In the genomic region with DNA sequence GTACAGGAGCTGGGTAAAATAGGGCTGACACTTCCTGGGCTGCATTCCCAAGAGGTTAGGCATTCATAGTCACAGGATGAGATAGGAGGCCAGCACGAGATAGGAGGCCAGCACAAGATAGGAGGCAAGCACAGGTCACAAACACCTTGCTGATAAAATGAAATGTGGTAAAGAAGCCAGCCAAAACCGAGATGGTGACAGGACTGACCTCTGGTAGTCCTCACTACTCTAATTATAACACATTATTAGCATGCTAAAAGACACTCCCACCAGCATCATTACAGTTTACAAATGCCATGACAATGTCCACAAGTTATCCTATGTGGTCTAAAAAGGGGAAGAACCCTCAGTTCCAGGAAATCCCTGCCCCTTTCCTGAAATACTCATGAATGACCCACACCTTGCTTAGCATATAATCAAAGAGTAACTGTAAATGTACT, we compare ENCODE assay signal across 1 cellular context.
TF ChIP-seq lines count a peak whose summit lies in the region.

No MANE protein-coding gene starts in this region.

TF ChIP-seq in K562, 482 proteins besides CTCF, POLR2A, EP300 and RAD21 (continued from another document):
- TF ChIP-seq SMAD4 (CRISPR knock-in tag; conservative IDR thresholded peaks at IDR 0.05) (0 out of 2 replicates have a peak, but pooled peaks have one; percentile 17), CBFA2T3 (IDR thresholded peaks at IDR 0.05) (0 out of 2 replicates have a peak, but pooled peaks have one; percentile 15), CLOCK (CRISPR knock-in tag; IDR thresholded peaks at IDR 0.05; ENCODE audit: borderline replicate concordance) (no peak), KHSRP (IDR thresholded peaks at IDR 0.05) (no peak), ZZZ3 (IDR thresholded peaks at IDR 0.05) (no peak), SMAD3 (CRISPR knock-in tag; conservative IDR thresholded peaks at IDR 0.05) (no peak), HIVEP1 (CRISPR knock-in tag; IDR thresholded peaks at IDR 0.05) (no peak), MEIS2 (IDR thresholded peaks at IDR 0.05; ENCODE audit: partially characterized antibody) (peak; percentile 33), BHLHE40 (IDR thresholded peaks at IDR 0.05; ENCODE audit: low read length) (peak; percentile 67; the same call in 1 of the 2 replicates), JUND (IDR thresholded peaks at IDR 0.05; ENCODE audit: borderline replicate concordance, low read depth, low read length) (0 out of 2 replicates have a peak, but pooled peaks have one; percentile 3), JUND (tag; IDR thresholded peaks at IDR 0.05; ENCODE audit: borderline replicate concordance, low read depth, low read length) (no peak), RBM22 (IDR thresholded peaks at IDR 0.05; ENCODE audit: low read depth, low read length, poor library complexity, severe bottlenecking) (no peak), ZEB2 (IDR thresholded peaks at IDR 0.05) (peak; percentile 89), ESRRA (IDR thresholded peaks at IDR 0.05; ENCODE audit: borderline replicate concordance, low read depth) (peak; percentile 52; the same call in 1 of the 2 replicates), STAT5A (IDR thresholded peaks at IDR 0.05; ENCODE audit: borderline replicate concordance, low read length) (peak; percentile 70), GTF2A2 (tag; IDR thresholded peaks at IDR 0.05) (no peak)
- TF ChIP-seq, protein P1, sequence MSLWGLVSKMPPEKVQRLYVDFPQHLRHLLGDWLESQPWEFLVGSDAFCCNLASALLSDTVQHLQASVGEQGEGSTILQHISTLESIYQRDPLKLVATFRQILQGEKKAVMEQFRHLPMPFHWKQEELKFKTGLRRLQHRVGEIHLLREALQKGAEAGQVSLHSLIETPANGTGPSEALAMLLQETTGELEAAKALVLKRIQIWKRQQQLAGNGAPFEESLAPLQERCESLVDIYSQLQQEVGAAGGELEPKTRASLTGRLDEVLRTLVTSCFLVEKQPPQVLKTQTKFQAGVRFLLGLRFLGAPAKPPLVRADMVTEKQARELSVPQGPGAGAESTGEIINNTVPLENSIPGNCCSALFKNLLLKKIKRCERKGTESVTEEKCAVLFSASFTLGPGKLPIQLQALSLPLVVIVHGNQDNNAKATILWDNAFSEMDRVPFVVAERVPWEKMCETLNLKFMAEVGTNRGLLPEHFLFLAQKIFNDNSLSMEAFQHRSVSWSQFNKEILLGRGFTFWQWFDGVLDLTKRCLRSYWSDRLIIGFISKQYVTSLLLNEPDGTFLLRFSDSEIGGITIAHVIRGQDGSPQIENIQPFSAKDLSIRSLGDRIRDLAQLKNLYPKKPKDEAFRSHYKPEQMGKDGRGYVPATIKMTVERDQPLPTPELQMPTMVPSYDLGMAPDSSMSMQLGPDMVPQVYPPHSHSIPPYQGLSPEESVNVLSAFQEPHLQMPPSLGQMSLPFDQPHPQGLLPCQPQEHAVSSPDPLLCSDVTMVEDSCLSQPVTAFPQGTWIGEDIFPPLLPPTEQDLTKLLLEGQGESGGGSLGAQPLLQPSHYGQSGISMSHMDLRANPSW (CRISPR knock-in tag; IDR thresholded peaks at IDR 0.05): no peak
- TF ChIP-seq, protein P2, sequence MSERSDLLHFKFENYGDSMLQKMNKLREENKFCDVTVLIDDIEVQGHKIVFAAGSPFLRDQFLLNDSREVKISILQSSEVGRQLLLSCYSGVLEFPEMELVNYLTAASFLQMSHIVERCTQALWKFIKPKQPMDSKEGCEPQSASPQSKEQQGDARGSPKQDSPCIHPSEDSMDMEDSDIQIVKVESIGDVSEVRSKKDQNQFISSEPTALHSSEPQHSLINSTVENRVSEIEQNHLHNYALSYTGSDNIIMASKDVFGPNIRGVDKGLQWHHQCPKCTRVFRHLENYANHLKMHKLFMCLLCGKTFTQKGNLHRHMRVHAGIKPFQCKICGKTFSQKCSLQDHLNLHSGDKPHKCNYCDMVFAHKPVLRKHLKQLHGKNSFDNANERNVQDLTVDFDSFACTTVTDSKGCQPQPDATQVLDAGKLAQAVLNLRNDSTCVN (CRISPR knock-in tag; IDR thresholded peaks at IDR 0.05): no peak
